Comparison of ENCODE assay signal across 15 cellular contexts in genomic region chr16:66472961-66473610, GRCh38. TPM values are rescaled to one million over a fixed set of nuclear protein-coding genes. Genes with fewer than 3 reads are reported as not detected.
DNase-seq lines count a peak whose midpoint lies in the region; ATAC-seq and TF ChIP-seq lines count a peak whose summit lies in the region.
"Had no signal": no experiment of that assay in that cellular context is flagged by ENCODE, and none has a peak within 500 bp of the region (broad histone marks: within the 10 kb centered on the region; RNA-seq: fewer than 3 reads in every experiment).

No MANE protein-coding gene starts in this region.

- H3K4me3 Mint-ChIP-seq in chondrocyte (ENCODE audit: unreplicated experiment) = no peak overlapping the region
- H3K4me3 Mint-ChIP-seq: HFFc6 had no signal

- H3K36me3 Mint-ChIP-seq in chondrocyte (ENCODE audit: low read depth) = peaks cover 2% of the 10 kb centered on the region
- H3K36me3 Mint-ChIP-seq: CD8-positive, alpha-beta memory T cell had no signal

- no peaks in the 10 kb centered on the region for H3K9me3 Mint-ChIP-seq in chondrocyte (ENCODE audit: low read depth)
- H3K9me3 Mint-ChIP-seq: CD8-positive, alpha-beta memory T cell; HFFc6 had no signal

- H3K27me3 Mint-ChIP-seq in chondrocyte (ENCODE audit: low read depth) = peaks cover 10% of the 10 kb centered on the region

- no peak for TF ChIP-seq CTCF in chondrocyte (IDR thresholded peaks at IDR 0.05)

- ATAC-seq in sciatic nerve (no peak), HG02642 (IDR thresholded peaks at IDR 0.05; ENCODE audit: poor library complexity, unreplicated experiment) (no peak)

- no peak overlapping the region for H3K27ac Mint-ChIP-seq in chondrocyte (ENCODE audit: unreplicated experiment)
- H3K27ac Mint-ChIP-seq: HFFc6 had no signal

- no peaks in the 10 kb centered on the region for H3K4me1 Mint-ChIP-seq in chondrocyte (ENCODE audit: low read depth)

- peak; percentile 48 for DNase-seq in activated CD8-positive, alpha-beta memory T cell treated with anti-CD3 and anti-CD28 coated beads for 24 hours
- DNase-seq in activated CD8-positive, alpha-beta memory T cell treated with anti-CD3 and anti-CD28 coated beads, Interleukin-2, amount 50 U/mL, for 4 hours = no peak
- DNase-seq in NCI-H69 (lab: John Stamatoyannopoulos, UW) (peak; percentile 66), chondrocyte (ENCODE audit: low spot score) (peak; percentile 72), sciatic nerve (ENCODE audit: low spot score) (peak; percentile 45), islet precursor cell (no peak), mucosa of gallbladder (ENCODE audit: low spot score) (no peak)
- DNase-seq: CD8-positive, alpha-beta memory T cell; GF-D8; GOT3; HFFc6; KG1; NCI-H2081 treated with DMSO at 0.1 percent for 48 hours had no signal

- intact Hi-C loops in sciatic nerve (cut with DNase I) = no loop called here

RNA-seq across cellular contexts. Expression of gene BEAN1, which starts 46.0 kb away (rescaled TPM):
- total RNA-seq in chondrocyte (3.1 to 4.1 TPM (median 3.7 TPM) in 3 replicates), sciatic nerve (1.8 TPM), mucosa of gallbladder (0.35 TPM)
- total RNA-seq: CD8-positive, alpha-beta memory T cell; HFFc6; M059J had no signal

Comparison
In these comparisons a context has a peak if more than half of its experiments do, and no peak if none do; other contexts are left out.
1. DNase-seq: peak in activated CD8-positive, alpha-beta memory T cell treated with anti-CD3 and anti-CD28 coated beads for 24 hours (single experiment), NCI-H69 (single experiment), chondrocyte (single experiment) and sciatic nerve (single experiment); none in activated CD8-positive, alpha-beta memory T cell treated with anti-CD3 and anti-CD28 coated beads, Interleukin-2, amount 50 U/mL, for 4 hours (single experiment), islet precursor cell (single experiment) and mucosa of gallbladder (single experiment).